In genomic region chrX:41441934-41442823, GRCh38 we compare ENCODE assay signal across 8 cellular contexts. TPM values are rescaled to one million over a fixed set of nuclear protein-coding genes. Genes with fewer than 3 reads are reported as not detected.
DNase-seq lines count a peak whose midpoint lies in the region; ATAC-seq lines count a peak whose summit lies in the region.

No MANE protein-coding gene starts in this region.

- H3K4me1 Mint-ChIP-seq in effector memory CD8-positive, alpha-beta T cell (ENCODE audit: low read depth in 2 of 2), result peaks cover 0 to 3% of the 10 kb centered on the region in 2 donors

- H3K9me3 Mint-ChIP-seq in effector memory CD8-positive, alpha-beta T cell, result no peaks in the 10 kb centered on the region

- DNase-seq in SIG-M5 treated with dmso at 0.1 percent for 504 hours (lab: John Stamatoyannopoulos, UW; ENCODE audit: unreplicated experiment) (peak; percentile 71), SIG-M5 (lab: John Stamatoyannopoulos, UW) (no peak), NCI-H345 (lab: John Stamatoyannopoulos, UW) (peak; percentile 53), mesenteric fat pad (ENCODE audit: low spot score) (peak; percentile 94)
- DNase-seq in activated CD8-positive, alpha-beta memory T cell treated with anti-CD3 and anti-CD28 coated beads for 1 hour (ENCODE audit: extremely low read depth in 1 of 2, low read depth in 1 of 2), result peak; percentile 42 to 69
- DNase-seq in effector memory CD8-positive, alpha-beta T cell, result peak; percentile 85 to 91 (median 90)
- peak; percentile 64 to 70 for DNase-seq in stimulated activated CD8-positive, alpha-beta memory T cell treated with anti-CD3 and anti-CD28 coated beads, Interleukin-2, amount 100 ng/mL, for 1 hour (ENCODE audit: low read depth in 2 of 2)

- H3K27me3 Mint-ChIP-seq in effector memory CD8-positive, alpha-beta T cell, result no peaks in the 10 kb centered on the region

- peak; percentile 77 for ATAC-seq in HG02943 (IDR thresholded peaks at IDR 0.05; ENCODE audit: low read depth, unreplicated experiment)
- peak; percentile 89 for ATAC-seq in effector memory CD8-positive, alpha-beta T cell (replicated peaks)

- H3K36me3 Mint-ChIP-seq in effector memory CD8-positive, alpha-beta T cell (ENCODE audit: insufficient read depth), result no peaks in the 10 kb centered on the region

- peak overlapping the region; percentile 63 to 64 for H3K4me3 Mint-ChIP-seq in effector memory CD8-positive, alpha-beta T cell

- H3K27ac Mint-ChIP-seq in effector memory CD8-positive, alpha-beta T cell, result peak overlapping the region in 1 of 2 donors; percentile 78

RNA-seq across cellular contexts. Expression of gene NYX, which starts 5.0 kb away (rescaled TPM):
- total RNA-seq in mesenteric fat pad, result not detected
